2 cellular contexts compared by ENCODE assay signal in the genomic region with DNA sequence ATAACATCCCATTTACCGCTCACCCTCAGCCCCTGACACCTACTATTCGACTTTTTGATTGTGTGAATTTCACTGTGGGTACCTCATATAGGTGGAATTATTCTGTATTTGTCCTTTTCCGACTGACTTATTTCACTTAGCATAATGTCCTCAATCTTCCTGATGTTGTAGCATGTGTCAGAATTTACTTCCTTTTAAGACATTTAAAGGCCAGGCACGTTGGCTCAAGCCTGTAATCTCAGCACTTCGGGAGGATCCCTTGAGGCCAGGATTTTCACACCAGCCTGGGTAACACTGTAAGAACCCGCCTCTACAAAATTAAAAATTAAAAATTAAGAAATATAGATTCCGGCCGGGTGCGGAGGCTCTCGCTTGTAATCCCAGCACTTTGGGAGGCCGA.
TF ChIP-seq lines count a peak whose summit lies in the region.

No MANE protein-coding gene starts in this region.

TF ChIP-seq in WTC11, 78 proteins besides CTCF, POLR2A, EP300 and RAD21 (continues in another document):
- TF ChIP-seq, protein P1, sequence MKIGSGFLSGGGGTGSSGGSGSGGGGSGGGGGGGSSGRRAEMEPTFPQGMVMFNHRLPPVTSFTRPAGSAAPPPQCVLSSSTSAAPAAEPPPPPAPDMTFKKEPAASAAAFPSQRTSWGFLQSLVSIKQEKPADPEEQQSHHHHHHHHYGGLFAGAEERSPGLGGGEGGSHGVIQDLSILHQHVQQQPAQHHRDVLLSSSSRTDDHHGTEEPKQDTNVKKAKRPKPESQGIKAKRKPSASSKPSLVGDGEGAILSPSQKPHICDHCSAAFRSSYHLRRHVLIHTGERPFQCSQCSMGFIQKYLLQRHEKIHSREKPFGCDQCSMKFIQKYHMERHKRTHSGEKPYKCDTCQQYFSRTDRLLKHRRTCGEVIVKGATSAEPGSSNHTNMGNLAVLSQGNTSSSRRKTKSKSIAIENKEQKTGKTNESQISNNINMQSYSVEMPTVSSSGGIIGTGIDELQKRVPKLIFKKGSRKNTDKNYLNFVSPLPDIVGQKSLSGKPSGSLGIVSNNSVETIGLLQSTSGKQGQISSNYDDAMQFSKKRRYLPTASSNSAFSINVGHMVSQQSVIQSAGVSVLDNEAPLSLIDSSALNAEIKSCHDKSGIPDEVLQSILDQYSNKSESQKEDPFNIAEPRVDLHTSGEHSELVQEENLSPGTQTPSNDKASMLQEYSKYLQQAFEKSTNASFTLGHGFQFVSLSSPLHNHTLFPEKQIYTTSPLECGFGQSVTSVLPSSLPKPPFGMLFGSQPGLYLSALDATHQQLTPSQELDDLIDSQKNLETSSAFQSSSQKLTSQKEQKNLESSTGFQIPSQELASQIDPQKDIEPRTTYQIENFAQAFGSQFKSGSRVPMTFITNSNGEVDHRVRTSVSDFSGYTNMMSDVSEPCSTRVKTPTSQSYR (CRISPR knock-in tag; IDR thresholded peaks at IDR 0.05) = no peak
- TF ChIP-seq FOXP1 (CRISPR knock-in tag; IDR thresholded peaks at IDR 0.05; ENCODE audit: borderline replicate concordance) (no peak), RELA (CRISPR knock-in tag; IDR thresholded peaks at IDR 0.05; ENCODE audit: borderline replicate concordance) (no peak), SOX15 (CRISPR knock-in tag; IDR thresholded peaks at IDR 0.05) (no peak), NFYB (CRISPR knock-in tag; conservative IDR thresholded peaks at IDR 0.05; ENCODE audit: low read depth) (no peak), TCF7 (CRISPR knock-in tag; IDR thresholded peaks at IDR 0.05; ENCODE audit: low read depth) (no peak), KAT7 (CRISPR knock-in tag; IDR thresholded peaks at IDR 0.05; ENCODE audit: borderline replicate concordance) (no peak)
- TF ChIP-seq, protein P2, sequence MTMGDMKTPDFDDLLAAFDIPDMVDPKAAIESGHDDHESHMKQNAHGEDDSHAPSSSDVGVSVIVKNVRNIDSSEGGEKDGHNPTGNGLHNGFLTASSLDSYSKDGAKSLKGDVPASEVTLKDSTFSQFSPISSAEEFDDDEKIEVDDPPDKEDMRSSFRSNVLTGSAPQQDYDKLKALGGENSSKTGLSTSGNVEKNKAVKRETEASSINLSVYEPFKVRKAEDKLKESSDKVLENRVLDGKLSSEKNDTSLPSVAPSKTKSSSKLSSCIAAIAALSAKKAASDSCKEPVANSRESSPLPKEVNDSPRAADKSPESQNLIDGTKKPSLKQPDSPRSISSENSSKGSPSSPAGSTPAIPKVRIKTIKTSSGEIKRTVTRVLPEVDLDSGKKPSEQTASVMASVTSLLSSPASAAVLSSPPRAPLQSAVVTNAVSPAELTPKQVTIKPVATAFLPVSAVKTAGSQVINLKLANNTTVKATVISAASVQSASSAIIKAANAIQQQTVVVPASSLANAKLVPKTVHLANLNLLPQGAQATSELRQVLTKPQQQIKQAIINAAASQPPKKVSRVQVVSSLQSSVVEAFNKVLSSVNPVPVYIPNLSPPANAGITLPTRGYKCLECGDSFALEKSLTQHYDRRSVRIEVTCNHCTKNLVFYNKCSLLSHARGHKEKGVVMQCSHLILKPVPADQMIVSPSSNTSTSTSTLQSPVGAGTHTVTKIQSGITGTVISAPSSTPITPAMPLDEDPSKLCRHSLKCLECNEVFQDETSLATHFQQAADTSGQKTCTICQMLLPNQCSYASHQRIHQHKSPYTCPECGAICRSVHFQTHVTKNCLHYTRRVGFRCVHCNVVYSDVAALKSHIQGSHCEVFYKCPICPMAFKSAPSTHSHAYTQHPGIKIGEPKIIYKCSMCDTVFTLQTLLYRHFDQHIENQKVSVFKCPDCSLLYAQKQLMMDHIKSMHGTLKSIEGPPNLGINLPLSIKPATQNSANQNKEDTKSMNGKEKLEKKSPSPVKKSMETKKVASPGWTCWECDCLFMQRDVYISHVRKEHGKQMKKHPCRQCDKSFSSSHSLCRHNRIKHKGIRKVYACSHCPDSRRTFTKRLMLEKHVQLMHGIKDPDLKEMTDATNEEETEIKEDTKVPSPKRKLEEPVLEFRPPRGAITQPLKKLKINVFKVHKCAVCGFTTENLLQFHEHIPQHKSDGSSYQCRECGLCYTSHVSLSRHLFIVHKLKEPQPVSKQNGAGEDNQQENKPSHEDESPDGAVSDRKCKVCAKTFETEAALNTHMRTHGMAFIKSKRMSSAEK (CRISPR knock-in tag; IDR thresholded peaks at IDR 0.05; ENCODE audit: borderline replicate concordance) = no peak
- TF ChIP-seq, protein P3, sequence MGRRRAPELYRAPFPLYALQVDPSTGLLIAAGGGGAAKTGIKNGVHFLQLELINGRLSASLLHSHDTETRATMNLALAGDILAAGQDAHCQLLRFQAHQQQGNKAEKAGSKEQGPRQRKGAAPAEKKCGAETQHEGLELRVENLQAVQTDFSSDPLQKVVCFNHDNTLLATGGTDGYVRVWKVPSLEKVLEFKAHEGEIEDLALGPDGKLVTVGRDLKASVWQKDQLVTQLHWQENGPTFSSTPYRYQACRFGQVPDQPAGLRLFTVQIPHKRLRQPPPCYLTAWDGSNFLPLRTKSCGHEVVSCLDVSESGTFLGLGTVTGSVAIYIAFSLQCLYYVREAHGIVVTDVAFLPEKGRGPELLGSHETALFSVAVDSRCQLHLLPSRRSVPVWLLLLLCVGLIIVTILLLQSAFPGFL (CRISPR knock-in tag; IDR thresholded peaks at IDR 0.05; ENCODE audit: borderline replicate concordance) = no peak
- TF ChIP-seq, protein P4, sequence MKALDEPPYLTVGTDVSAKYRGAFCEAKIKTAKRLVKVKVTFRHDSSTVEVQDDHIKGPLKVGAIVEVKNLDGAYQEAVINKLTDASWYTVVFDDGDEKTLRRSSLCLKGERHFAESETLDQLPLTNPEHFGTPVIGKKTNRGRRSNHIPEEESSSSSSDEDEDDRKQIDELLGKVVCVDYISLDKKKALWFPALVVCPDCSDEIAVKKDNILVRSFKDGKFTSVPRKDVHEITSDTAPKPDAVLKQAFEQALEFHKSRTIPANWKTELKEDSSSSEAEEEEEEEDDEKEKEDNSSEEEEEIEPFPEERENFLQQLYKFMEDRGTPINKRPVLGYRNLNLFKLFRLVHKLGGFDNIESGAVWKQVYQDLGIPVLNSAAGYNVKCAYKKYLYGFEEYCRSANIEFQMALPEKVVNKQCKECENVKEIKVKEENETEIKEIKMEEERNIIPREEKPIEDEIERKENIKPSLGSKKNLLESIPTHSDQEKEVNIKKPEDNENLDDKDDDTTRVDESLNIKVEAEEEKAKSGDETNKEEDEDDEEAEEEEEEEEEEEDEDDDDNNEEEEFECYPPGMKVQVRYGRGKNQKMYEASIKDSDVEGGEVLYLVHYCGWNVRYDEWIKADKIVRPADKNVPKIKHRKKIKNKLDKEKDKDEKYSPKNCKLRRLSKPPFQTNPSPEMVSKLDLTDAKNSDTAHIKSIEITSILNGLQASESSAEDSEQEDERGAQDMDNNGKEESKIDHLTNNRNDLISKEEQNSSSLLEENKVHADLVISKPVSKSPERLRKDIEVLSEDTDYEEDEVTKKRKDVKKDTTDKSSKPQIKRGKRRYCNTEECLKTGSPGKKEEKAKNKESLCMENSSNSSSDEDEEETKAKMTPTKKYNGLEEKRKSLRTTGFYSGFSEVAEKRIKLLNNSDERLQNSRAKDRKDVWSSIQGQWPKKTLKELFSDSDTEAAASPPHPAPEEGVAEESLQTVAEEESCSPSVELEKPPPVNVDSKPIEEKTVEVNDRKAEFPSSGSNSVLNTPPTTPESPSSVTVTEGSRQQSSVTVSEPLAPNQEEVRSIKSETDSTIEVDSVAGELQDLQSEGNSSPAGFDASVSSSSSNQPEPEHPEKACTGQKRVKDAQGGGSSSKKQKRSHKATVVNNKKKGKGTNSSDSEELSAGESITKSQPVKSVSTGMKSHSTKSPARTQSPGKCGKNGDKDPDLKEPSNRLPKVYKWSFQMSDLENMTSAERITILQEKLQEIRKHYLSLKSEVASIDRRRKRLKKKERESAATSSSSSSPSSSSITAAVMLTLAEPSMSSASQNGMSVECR (CRISPR knock-in tag; IDR thresholded peaks at IDR 0.05; ENCODE audit: borderline replicate concordance) = no peak

TF ChIP-seq in liver, 16 proteins besides CTCF, POLR2A, EP300 and RAD21:
- TF ChIP-seq, protein P5, sequence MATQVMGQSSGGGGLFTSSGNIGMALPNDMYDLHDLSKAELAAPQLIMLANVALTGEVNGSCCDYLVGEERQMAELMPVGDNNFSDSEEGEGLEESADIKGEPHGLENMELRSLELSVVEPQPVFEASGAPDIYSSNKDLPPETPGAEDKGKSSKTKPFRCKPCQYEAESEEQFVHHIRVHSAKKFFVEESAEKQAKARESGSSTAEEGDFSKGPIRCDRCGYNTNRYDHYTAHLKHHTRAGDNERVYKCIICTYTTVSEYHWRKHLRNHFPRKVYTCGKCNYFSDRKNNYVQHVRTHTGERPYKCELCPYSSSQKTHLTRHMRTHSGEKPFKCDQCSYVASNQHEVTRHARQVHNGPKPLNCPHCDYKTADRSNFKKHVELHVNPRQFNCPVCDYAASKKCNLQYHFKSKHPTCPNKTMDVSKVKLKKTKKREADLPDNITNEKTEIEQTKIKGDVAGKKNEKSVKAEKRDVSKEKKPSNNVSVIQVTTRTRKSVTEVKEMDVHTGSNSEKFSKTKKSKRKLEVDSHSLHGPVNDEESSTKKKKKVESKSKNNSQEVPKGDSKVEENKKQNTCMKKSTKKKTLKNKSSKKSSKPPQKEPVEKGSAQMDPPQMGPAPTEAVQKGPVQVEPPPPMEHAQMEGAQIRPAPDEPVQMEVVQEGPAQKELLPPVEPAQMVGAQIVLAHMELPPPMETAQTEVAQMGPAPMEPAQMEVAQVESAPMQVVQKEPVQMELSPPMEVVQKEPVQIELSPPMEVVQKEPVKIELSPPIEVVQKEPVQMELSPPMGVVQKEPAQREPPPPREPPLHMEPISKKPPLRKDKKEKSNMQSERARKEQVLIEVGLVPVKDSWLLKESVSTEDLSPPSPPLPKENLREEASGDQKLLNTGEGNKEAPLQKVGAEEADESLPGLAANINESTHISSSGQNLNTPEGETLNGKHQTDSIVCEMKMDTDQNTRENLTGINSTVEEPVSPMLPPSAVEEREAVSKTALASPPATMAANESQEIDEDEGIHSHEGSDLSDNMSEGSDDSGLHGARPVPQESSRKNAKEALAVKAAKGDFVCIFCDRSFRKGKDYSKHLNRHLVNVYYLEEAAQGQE (IDR thresholded peaks at IDR 0.05) = no peak
- peak; percentile 46 for TF ChIP-seq SP1 (IDR thresholded peaks at IDR 0.05)
TF ChIP-seq in liver: peak in this region for 1.
